8 cellular contexts compared by ENCODE assay signal in genomic region chr1:185045793-185046441, GRCh38. TPM values are rescaled to one million over a fixed set of nuclear protein-coding genes. Genes with fewer than 3 reads are reported as not detected.
DNase-seq lines count a peak whose midpoint lies in the region; ATAC-seq and TF ChIP-seq lines count a peak whose summit lies in the region.

No MANE protein-coding gene starts in this region.

- H3K27ac ChIP-seq in fibroblast of lung (ENCODE audit: insufficient read depth, low read length) = peak overlapping the region; percentile 29
- H3K27ac ChIP-seq in upper lobe of left lung = peak overlapping the region; percentile 87 to 94 (median 91)

- peak; percentile 28 for ATAC-seq in HG02588 (IDR thresholded peaks at IDR 0.05; ENCODE audit: unreplicated experiment)
- ATAC-seq in upper lobe of left lung (ENCODE audit: low FRiP score in 2 of 2) = peak; percentile 64 to 79

- H3K36me3 Mint-ChIP-seq in nephron (ENCODE audit: low read depth) = peaks cover 6% of the 10 kb centered on the region

- H3K4me2 ChIP-seq in fibroblast of lung (ENCODE audit: extremely low read depth, insufficient read depth, low read length) = peak overlapping the region; percentile 89

- TF ChIP-seq POLR2A in upper lobe of left lung (IDR thresholded peaks at IDR 0.05) = no peak

- H3K27me3 Mint-ChIP-seq in nephron (ENCODE audit: low read depth) = no peaks in the 10 kb centered on the region

- H3K4me3 ChIP-seq in fibroblast of lung (replicated peaks in 1 of 4; ENCODE audit: control extremely low read depth in 1 of 4, insufficient read depth in 1 of 4, low read depth in 3 of 4, low read length in 4 of 4) (peak overlapping the region; percentile 80 to 97 (median 90)), upper lobe of left lung (peak overlapping the region; percentile 43 to 100 (median 90))

- H3K9me3 Mint-ChIP-seq in nephron = no peaks in the 10 kb centered on the region

- no peaks in the 10 kb centered on the region for H3K4me1 ChIP-seq in fibroblast of lung (ENCODE audit: control insufficient read depth, extremely low read depth, insufficient read depth, low read length)
- H3K4me1 ChIP-seq in upper lobe of left lung = peaks cover 11 to 28% (median 16%) of the 10 kb centered on the region in 4 donors

- TF ChIP-seq EP300 in upper lobe of left lung (IDR thresholded peaks at IDR 0.05) = no peak

- H3K27ac Mint-ChIP-seq in nephron = peak overlapping the region; percentile 77 to 93 (median 91)

- H3K9ac ChIP-seq in fibroblast of lung (ENCODE audit: insufficient read depth, low read length) = peak overlapping the region; percentile 76

- TF ChIP-seq CTCF in fibroblast of lung (conservative IDR thresholded peaks at IDR 0.05 in 1 of 2, IDR thresholded peaks at IDR 0.05 in 1 of 2; ENCODE audit: low read depth in 1 of 2, low read length in 2 of 2) (no peak), nephron (IDR thresholded peaks at IDR 0.05; ENCODE audit: unreplicated experiment in 3 of 3) (no peak), upper lobe of left lung (IDR thresholded peaks at IDR 0.05) (no peak)

- H3K36me3 ChIP-seq in fibroblast of lung (ENCODE audit: control insufficient read depth, insufficient read depth, low read length) (no peaks in the 10 kb centered on the region), upper lobe of left lung (no peaks in the 10 kb centered on the region)

- H3K4me1 Mint-ChIP-seq in nephron = peaks cover 44% of the 10 kb centered on the region

- H3K9me3 ChIP-seq in fibroblast of lung (ENCODE audit: control insufficient read depth, insufficient read depth, low read depth, low read length) (no peaks in the 10 kb centered on the region), upper lobe of left lung (peaks cover 0 to 7% (median 0%) of the 10 kb centered on the region in 4 donors)

- H3K4me3 Mint-ChIP-seq in nephron = peak overlapping the region; percentile 94 to 99 (median 96)

- WGBS in upper lobe of left lung, 2 donors = 0% methylated on average over 19 to 33 of the region's 57 CpGs

- H4K20me1 ChIP-seq in fibroblast of lung (ENCODE audit: control insufficient read depth, extremely low read depth, insufficient read depth, low read length) = peaks cover 4% of the 10 kb centered on the region

- H2AFZ ChIP-seq in fibroblast of lung (ENCODE audit: low read length) = peak overlapping the region; percentile 75

- peaks cover 28% of the 10 kb centered on the region for H3K79me2 ChIP-seq in fibroblast of lung (ENCODE audit: control insufficient read depth, insufficient read depth, low read length)

- H3K27me3 ChIP-seq in fibroblast of lung (ENCODE audit: control insufficient read depth, insufficient read depth, low read length) (no peaks in the 10 kb centered on the region), upper lobe of left lung (no peaks in the 10 kb centered on the region)

- peak; percentile 54 for DNase-seq in NCI-H748 (lab: John Stamatoyannopoulos, UW; ENCODE audit: unreplicated experiment)
- DNase-seq in NCI-H748 treated with DMSO at 0.1 percent for 48 hours (lab: John Stamatoyannopoulos, UW) = no peak
- peak; percentile 17 to 40 for DNase-seq in NCI-H1930 (lab: John Stamatoyannopoulos, UW)
- DNase-seq in activated T-cell treated with anti-CD3 and anti-CD28 coated beads for 24 hours (ENCODE audit: low read depth) = peak; percentile 16
- DNase-seq in fibroblast of lung (ENCODE audit: low read depth in 2 of 2) = peak; percentile 23 to 38
- DNase-seq in upper lobe of left lung = peak in 1 of 2 donors; percentile 23

RNA-seq across cellular contexts. Expression of gene RNF2, which starts 0.6 kb away (rescaled TPM):
- total RNA-seq in fibroblast of lung = 18.2 and 19.7 TPM in 2 replicates
- 40.6 TPM in 2 replicates for polyA plus RNA-seq in fibroblast of lung
- polyA plus RNA-seq in fibroblast of lung (2012) = 15.5 and 18.0 TPM in 2 replicates
- 0.16 and 4.9 TPM in 2 replicates for polyA minus RNA-seq in fibroblast of lung (ENCODE audit: low replicate concordance)
- total RNA-seq in upper lobe of left lung = 10 to 100 TPM in 4 of 6 donors, 1 to 10 TPM in 2; 4.2 to 17.8 (median 12.1) TPM
